In genomic region chr9:4922730-4923129, GRCh38 we compare ENCODE assay signal across 20 cellular contexts.
"Had no signal": no experiment of that assay in that cellular context is flagged by ENCODE, and none has a peak within 500 bp of the region (broad histone marks: within the 10 kb centered on the region; RNA-seq: fewer than 3 reads in every experiment).

No MANE protein-coding gene starts in this region.

- ATAC-seq: activated T-cell treated with anti-CD3 and anti-CD28 coated beads, Interleukin-2, amount 50 U/mL, for 4 hours; sciatic nerve; stimulated activated naive B cell treated with anti-CD40 and anti-IgM and Interleukin-4, amounts not matched to agents 10 μg/mL and 1 μg/mL and 100 μg/mL, for 72 hours; T-cell; WTC11 had no signal

- H3K4me1 ChIP-seq: parathyroid adenoma had no signal

- H3K4me3 ChIP-seq: left ventricle myocardium inferior, smooth muscle cell had no signal

- H3K36me3 ChIP-seq: left ventricle myocardium inferior had no signal

- DNase-seq: activated CD4-positive, alpha-beta T cell treated with anti-CD3 and anti-CD28 coated beads, Interleukin-2, amount 50 U/mL, for 48 hours; activated CD8-positive, alpha-beta memory T cell treated with anti-CD3 and anti-CD28 coated beads, Interleukin-2, amount 50 U/mL, for 48 hours; activated naive CD4-positive, alpha-beta T cell treated with Interleukin-2 at 50 U/mL for 16 hours; activated naive CD8-positive, alpha-beta T cell treated with anti-CD3 and anti-CD28 coated beads for 36 hours; activated T-cell treated with anti-CD3 and anti-CD28 coated beads, Interleukin-2, amount 50 U/mL, for 4 hours; cerebellar nuclear complex; cortex of kidney; foreskin fibroblast; immature natural killer cell; left ventricle myocardium inferior; mesenchymal stem cell; SK-N-SH; stimulated activated CD4-positive, alpha-beta T cell treated with anti-CD3 and anti-CD28 coated beads, Interleukin-15, amount 100 ng/mL, for 24 hours; stimulated activated CD8-positive, alpha-beta memory T cell treated with anti-CD3 and anti-CD28 coated beads, Interleukin-4, amount 100 ng/mL, for 48 hours; stimulated activated naive B cell treated with anti-CD40 and anti-IgM and Interleukin-4, amounts not matched to agents 10 μg/mL and 1 μg/mL and 100 μg/mL, for 72 hours; T-cell had no signal

- H3K27ac ChIP-seq: left ventricle myocardium inferior, parathyroid adenoma had no signal

- H3K9me3 ChIP-seq: SK-N-SH had no signal
